In genomic region chr10:46068905-46069304, GRCh38 we compare ENCODE assay signal across 26 cellular contexts. TPM values are rescaled to one million over a fixed set of nuclear protein-coding genes. Genes with fewer than 3 reads are reported as not detected.
"Had no signal": no experiment of that assay in that cellular context is flagged by ENCODE, and none has a peak within 500 bp of the region (broad histone marks: within the 10 kb centered on the region; RNA-seq: fewer than 3 reads in every experiment).

No MANE protein-coding gene starts in this region.

- H3K9me3 Mint-ChIP-seq: natural killer cell; neural crest cell; stimulated activated naive CD8-positive, alpha-beta T cell treated with anti-CD3 and anti-CD28 coated beads, Interleukin-15, Interleukin-2, amounts not matched to agents 100 ng/mL and 50 ng/mL, for 24 hours had no signal

- H3K36me3 ChIP-seq: gastrocnemius medialis, heart right ventricle, ovary, tibial nerve, upper lobe of right lung, vagina had no signal

- H3K27ac ChIP-seq: dorsolateral prefrontal cortex, gastrocnemius medialis, heart right ventricle, ovary, testis, tibial nerve, upper lobe of right lung, vagina had no signal

- ATAC-seq: esophagus mucosa, gastrocnemius medialis, heart right ventricle, left lobe of liver, natural killer cell, right cardiac atrium, upper lobe of right lung had no signal

- H3K4me3 Mint-ChIP-seq: mesothelial cell of epicardium; natural killer cell; neural crest cell; stimulated activated naive CD8-positive, alpha-beta T cell treated with anti-CD3 and anti-CD28 coated beads, Interleukin-15, Interleukin-2, amounts not matched to agents 100 ng/mL and 50 ng/mL, for 24 hours had no signal

- H3K27me3 ChIP-seq: dorsolateral prefrontal cortex, gastrocnemius medialis, heart right ventricle, ovary, testis, tibial nerve, upper lobe of right lung, vagina had no signal

- H3K36me3 Mint-ChIP-seq: mesothelial cell of epicardium, natural killer cell had no signal

- DNase-seq: cortex of kidney; dorsolateral prefrontal cortex; effector CD8-positive, alpha-beta T cell; gastrocnemius medialis; heart right ventricle; hypothalamus; mammary epithelial cell; natural killer cell; nucleus accumbens; ovary; right cardiac atrium; small intestine; stimulated activated CD4-positive, alpha-beta T cell treated with anti-CD3 and anti-CD28 coated beads, Interleukin-2, amount 100 ng/mL, for 48 hours; testis; upper lobe of right lung had no signal

- H3K27me3 Mint-ChIP-seq: stimulated activated naive CD8-positive, alpha-beta T cell treated with anti-CD3 and anti-CD28 coated beads, Interleukin-15, Interleukin-2, amounts not matched to agents 100 ng/mL and 50 ng/mL, for 24 hours had no signal

- H3K4me1 Mint-ChIP-seq: neural crest cell had no signal

- H3K27ac Mint-ChIP-seq: mesothelial cell of epicardium; natural killer cell; stimulated activated naive CD8-positive, alpha-beta T cell treated with anti-CD3 and anti-CD28 coated beads, Interleukin-15, Interleukin-2, amounts not matched to agents 100 ng/mL and 50 ng/mL, for 24 hours had no signal

- H3K4me3 ChIP-seq: dorsolateral prefrontal cortex, gastrocnemius medialis, heart right ventricle, ovary, testis, tibial nerve, upper lobe of right lung, vagina had no signal

- H3K4me1 ChIP-seq: gastrocnemius medialis, heart right ventricle, testis, tibial nerve, upper lobe of right lung, vagina had no signal

- H3K9me3 ChIP-seq: gastrocnemius medialis, ovary, testis, upper lobe of right lung, vagina had no signal

RNA-seq across cellular contexts. Expression of gene MSMB, which starts 22.8 kb away (rescaled TPM):
- total RNA-seq: dorsolateral prefrontal cortex, fibroblast of villous mesenchyme, gastrocnemius medialis, heart right ventricle, left lobe of liver, mammary epithelial cell, mesothelial cell of epicardium, myocyte, natural killer cell, neural crest cell, ovary, posterior vena cava, right cardiac atrium, subcutaneous adipose tissue, tibial nerve, upper lobe of right lung, vagina had no signal
- polyA plus RNA-seq: heart right ventricle, mammary epithelial cell, ovary, right cardiac atrium had no signal
